In the genomic region with DNA sequence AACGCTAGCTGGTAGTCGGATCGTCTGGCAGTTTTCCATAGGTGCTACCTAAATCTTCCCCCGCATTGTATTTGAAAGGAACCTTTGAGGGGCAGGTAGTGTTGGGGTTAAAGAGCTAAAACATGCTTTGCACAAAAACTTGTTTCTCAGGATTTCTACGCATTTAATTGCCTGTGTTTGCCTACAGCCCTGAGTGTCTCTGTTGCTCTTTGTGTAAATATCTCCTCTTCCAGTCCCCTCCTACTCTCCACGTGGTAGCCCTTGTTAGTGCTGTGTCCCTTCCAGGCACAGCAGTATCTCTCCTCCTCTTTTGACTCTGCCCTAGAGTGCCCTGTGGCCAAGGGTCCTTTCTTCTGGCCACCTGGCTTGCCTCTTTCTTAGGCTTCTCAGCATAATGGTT, we compare ENCODE assay signal across 1 cellular context.
TF ChIP-seq lines count a peak whose summit lies in the region.

No MANE protein-coding gene starts in this region.

TF ChIP-seq in H1, 55 proteins besides CTCF, POLR2A, EP300 and RAD21 (continued from another document):
- TF ChIP-seq ZNF274 (IDR thresholded peaks at IDR 0.05; ENCODE audit: borderline replicate concordance, extremely low read depth, low read length): no peak
